ENCODE assay signal across 1 cellular context in genomic region chr19:13847033-13847899, GRCh38.
TF ChIP-seq lines count a peak whose summit lies in the region.

No MANE protein-coding gene starts in this region.

TF ChIP-seq in HEK293, 187 proteins besides CTCF, POLR2A, EP300 and RAD21 (continued from another document and continues in another):
- TF ChIP-seq ZNF677 (tag by site-specific recombination; IDR thresholded peaks at IDR 0.05): no peak; the same call in 1 of the 2 replicates
- TF ChIP-seq ZNF514 (tag by site-specific recombination; IDR thresholded peaks at IDR 0.05): no peak
- TF ChIP-seq ZNF639 (tag by site-specific recombination; IDR thresholded peaks at IDR 0.05): peak; percentile 91
- 0 out of 2 replicates have a peak, but pooled peaks have one; percentile 67 for TF ChIP-seq ZNF221 (tag by site-specific recombination; IDR thresholded peaks at IDR 0.05; ENCODE audit: borderline replicate concordance)
- TF ChIP-seq ZNF544 (tag by site-specific recombination; IDR thresholded peaks at IDR 0.05): no peak
- TF ChIP-seq, protein P1, sequence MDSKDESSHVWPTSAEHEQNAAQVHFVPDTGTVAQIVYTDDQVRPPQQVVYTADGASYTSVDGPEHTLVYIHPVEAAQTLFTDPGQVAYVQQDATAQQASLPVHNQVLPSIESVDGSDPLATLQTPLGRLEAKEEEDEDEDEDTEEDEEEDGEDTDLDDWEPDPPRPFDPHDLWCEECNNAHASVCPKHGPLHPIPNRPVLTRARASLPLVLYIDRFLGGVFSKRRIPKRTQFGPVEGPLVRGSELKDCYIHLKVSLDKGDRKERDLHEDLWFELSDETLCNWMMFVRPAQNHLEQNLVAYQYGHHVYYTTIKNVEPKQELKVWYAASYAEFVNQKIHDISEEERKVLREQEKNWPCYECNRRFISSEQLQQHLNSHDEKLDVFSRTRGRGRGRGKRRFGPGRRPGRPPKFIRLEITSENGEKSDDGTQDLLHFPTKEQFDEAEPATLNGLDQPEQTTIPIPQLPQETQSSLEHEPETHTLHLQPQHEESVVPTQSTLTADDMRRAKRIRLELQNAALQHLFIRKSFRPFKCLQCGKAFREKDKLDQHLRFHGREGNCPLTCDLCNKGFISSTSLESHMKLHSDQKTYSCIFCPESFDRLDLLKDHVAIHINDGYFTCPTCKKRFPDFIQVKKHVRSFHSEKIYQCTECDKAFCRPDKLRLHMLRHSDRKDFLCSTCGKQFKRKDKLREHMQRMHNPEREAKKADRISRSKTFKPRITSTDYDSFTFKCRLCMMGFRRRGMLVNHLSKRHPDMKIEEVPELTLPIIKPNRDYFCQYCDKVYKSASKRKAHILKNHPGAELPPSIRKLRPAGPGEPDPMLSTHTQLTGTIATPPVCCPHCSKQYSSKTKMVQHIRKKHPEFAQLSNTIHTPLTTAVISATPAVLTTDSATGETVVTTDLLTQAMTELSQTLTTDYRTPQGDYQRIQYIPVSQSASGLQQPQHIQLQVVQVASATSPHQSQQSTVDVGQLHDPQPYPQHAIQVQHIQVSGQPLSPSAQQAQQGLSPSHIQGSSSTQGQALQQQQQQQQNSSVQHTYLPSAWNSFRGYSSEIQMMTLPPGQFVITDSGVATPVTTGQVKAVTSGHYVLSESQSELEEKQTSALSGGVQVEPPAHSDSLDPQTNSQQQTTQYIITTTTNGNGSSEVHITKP (tag by site-specific recombination; IDR thresholded peaks at IDR 0.05): peak; percentile 49; the same call in 1 of the 2 replicates
- no peak for TF ChIP-seq ZNF830 (tag by site-specific recombination; IDR thresholded peaks at IDR 0.05; ENCODE audit: low read depth)
- 0 out of 2 replicates have a peak, but pooled peaks have one; percentile 19 for TF ChIP-seq ZFP37 (tag by site-specific recombination; IDR thresholded peaks at IDR 0.05)
- TF ChIP-seq, protein P2, sequence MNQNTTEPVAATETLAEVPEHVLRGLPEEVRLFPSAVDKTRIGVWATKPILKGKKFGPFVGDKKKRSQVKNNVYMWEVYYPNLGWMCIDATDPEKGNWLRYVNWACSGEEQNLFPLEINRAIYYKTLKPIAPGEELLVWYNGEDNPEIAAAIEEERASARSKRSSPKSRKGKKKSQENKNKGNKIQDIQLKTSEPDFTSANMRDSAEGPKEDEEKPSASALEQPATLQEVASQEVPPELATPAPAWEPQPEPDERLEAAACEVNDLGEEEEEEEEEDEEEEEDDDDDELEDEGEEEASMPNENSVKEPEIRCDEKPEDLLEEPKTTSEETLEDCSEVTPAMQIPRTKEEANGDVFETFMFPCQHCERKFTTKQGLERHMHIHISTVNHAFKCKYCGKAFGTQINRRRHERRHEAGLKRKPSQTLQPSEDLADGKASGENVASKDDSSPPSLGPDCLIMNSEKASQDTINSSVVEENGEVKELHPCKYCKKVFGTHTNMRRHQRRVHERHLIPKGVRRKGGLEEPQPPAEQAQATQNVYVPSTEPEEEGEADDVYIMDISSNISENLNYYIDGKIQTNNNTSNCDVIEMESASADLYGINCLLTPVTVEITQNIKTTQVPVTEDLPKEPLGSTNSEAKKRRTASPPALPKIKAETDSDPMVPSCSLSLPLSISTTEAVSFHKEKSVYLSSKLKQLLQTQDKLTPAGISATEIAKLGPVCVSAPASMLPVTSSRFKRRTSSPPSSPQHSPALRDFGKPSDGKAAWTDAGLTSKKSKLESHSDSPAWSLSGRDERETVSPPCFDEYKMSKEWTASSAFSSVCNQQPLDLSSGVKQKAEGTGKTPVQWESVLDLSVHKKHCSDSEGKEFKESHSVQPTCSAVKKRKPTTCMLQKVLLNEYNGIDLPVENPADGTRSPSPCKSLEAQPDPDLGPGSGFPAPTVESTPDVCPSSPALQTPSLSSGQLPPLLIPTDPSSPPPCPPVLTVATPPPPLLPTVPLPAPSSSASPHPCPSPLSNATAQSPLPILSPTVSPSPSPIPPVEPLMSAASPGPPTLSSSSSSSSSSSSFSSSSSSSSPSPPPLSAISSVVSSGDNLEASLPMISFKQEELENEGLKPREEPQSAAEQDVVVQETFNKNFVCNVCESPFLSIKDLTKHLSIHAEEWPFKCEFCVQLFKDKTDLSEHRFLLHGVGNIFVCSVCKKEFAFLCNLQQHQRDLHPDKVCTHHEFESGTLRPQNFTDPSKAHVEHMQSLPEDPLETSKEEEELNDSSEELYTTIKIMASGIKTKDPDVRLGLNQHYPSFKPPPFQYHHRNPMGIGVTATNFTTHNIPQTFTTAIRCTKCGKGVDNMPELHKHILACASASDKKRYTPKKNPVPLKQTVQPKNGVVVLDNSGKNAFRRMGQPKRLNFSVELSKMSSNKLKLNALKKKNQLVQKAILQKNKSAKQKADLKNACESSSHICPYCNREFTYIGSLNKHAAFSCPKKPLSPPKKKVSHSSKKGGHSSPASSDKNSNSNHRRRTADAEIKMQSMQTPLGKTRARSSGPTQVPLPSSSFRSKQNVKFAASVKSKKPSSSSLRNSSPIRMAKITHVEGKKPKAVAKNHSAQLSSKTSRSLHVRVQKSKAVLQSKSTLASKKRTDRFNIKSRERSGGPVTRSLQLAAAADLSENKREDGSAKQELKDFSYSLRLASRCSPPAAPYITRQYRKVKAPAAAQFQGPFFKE (tag by site-specific recombination; IDR thresholded peaks at IDR 0.05; ENCODE audit: borderline replicate concordance): 0 out of 2 replicates have a peak, but pooled peaks have one; percentile 40
- TF ChIP-seq ZNF670 (tag by site-specific recombination; IDR thresholded peaks at IDR 0.05; ENCODE audit: low read depth): no peak
- TF ChIP-seq ZNF791 (tag by site-specific recombination; IDR thresholded peaks at IDR 0.05): no peak
- peak; percentile 39; the same call in 1 of the 2 replicates for TF ChIP-seq ZNF449 (tag by site-specific recombination; IDR thresholded peaks at IDR 0.05)
- TF ChIP-seq ZNF473 (tag by site-specific recombination; IDR thresholded peaks at IDR 0.05): no peak
- no peak for TF ChIP-seq ZNF311 (tag by site-specific recombination; IDR thresholded peaks at IDR 0.05; ENCODE audit: borderline replicate concordance)
- no peak for TF ChIP-seq ZNF133 (tag by site-specific recombination; IDR thresholded peaks at IDR 0.05)
- TF ChIP-seq ZNF239 (tag by site-specific recombination; IDR thresholded peaks at IDR 0.05): no peak
- no peak for TF ChIP-seq PRDM6 (tag by site-specific recombination; IDR thresholded peaks at IDR 0.05)
- TF ChIP-seq ZNF202 (tag by site-specific recombination; IDR thresholded peaks at IDR 0.05; ENCODE audit: borderline replicate concordance): no peak
- TF ChIP-seq TSHZ1 (tag by site-specific recombination; IDR thresholded peaks at IDR 0.05; ENCODE audit: borderline replicate concordance): peak; percentile 66; the same call in 1 of the 2 replicates
- no peak for TF ChIP-seq ZNF175 (tag by site-specific recombination; IDR thresholded peaks at IDR 0.05)
- no peak for TF ChIP-seq ZSCAN4 (tag by site-specific recombination; IDR thresholded peaks at IDR 0.05)
- TF ChIP-seq ZNF169 (tag by site-specific recombination; IDR thresholded peaks at IDR 0.05): no peak
- TF ChIP-seq ZNF214 (tag by site-specific recombination; IDR thresholded peaks at IDR 0.05; ENCODE audit: borderline replicate concordance): peak; percentile 37; the same call in 1 of the 2 replicates
- no peak for TF ChIP-seq ZNF521 (tag by site-specific recombination; IDR thresholded peaks at IDR 0.05)
- TF ChIP-seq ZNF26 (tag by site-specific recombination; IDR thresholded peaks at IDR 0.05): no peak
- peak; percentile 43; the same call in 1 of the 2 replicates for TF ChIP-seq OSR2 (tag by site-specific recombination; IDR thresholded peaks at IDR 0.05)
- TF ChIP-seq ZNF184 (tag by site-specific recombination; IDR thresholded peaks at IDR 0.05): peak; percentile 90
- TF ChIP-seq ZNF146 (tag by site-specific recombination; IDR thresholded peaks at IDR 0.05): peak; percentile 3; the same call in 1 of the 2 replicates
- TF ChIP-seq ZNF488 (tag by site-specific recombination; IDR thresholded peaks at IDR 0.05): 0 out of 2 replicates have a peak, but pooled peaks have one; percentile 31
- no peak for TF ChIP-seq REPIN1 (tag by site-specific recombination; IDR thresholded peaks at IDR 0.05; ENCODE audit: low read depth)
- TF ChIP-seq ZBTB1 (tag by site-specific recombination; IDR thresholded peaks at IDR 0.05): no peak
- TF ChIP-seq ZNF223 (tag by site-specific recombination; IDR thresholded peaks at IDR 0.05): no peak
- peak; percentile 98 for TF ChIP-seq ZBTB21 (tag by site-specific recombination; IDR thresholded peaks at IDR 0.05)
- no peak for TF ChIP-seq ZNF501 (tag by site-specific recombination; IDR thresholded peaks at IDR 0.05)
- TF ChIP-seq ZNF404 (tag by site-specific recombination; IDR thresholded peaks at IDR 0.05): no peak
- TF ChIP-seq ZNF335 (tag by site-specific recombination; conservative IDR thresholded peaks at IDR 0.05): peak; percentile 96
- peak; percentile 75; the same call in 1 of the 2 replicates for TF ChIP-seq ZSCAN23 (tag by site-specific recombination; IDR thresholded peaks at IDR 0.05)
